ENCODE assay signal across 7 cellular contexts in genomic region chr4:57037982-57038604, GRCh38. TPM values are rescaled to one million over a fixed set of nuclear protein-coding genes. Genes with fewer than 3 reads are reported as not detected.
A peak's percentile ranks its signal among the peaks of the same experiment; 100 is the strongest.
DNase-seq lines count a peak whose midpoint lies in the region; ATAC-seq, FAIRE-seq and TF ChIP-seq lines count a peak whose summit lies in the region.

No MANE protein-coding gene starts in this region.

- DNase-seq in EL (peak; percentile 39), NCI-H2029 treated with DMSO at 0.1 percent for 48 hours (lab: John Stamatoyannopoulos, UW) (peak; percentile 10), K562 (ENCODE audit: extremely low read depth in 1 of 4, low spot score in 3 of 4) (peak; percentile 59 to 72 (median 66)), inferior parietal cortex (ENCODE audit: extremely low spot score) (peak; percentile 64), NCI-H1694 (lab: John Stamatoyannopoulos, UW) (no peak)
- peak; percentile 17 to 18 for DNase-seq in stimulated activated CD8-positive, alpha-beta memory T cell treated with anti-CD3 and anti-CD28 coated beads, Interleukin-2, amount 100 ng/mL, for 48 hours (ENCODE audit: low read depth in 2 of 2)

- no peak overlapping the region for H3K27ac ChIP-seq in K562 (ENCODE audit: extremely low read depth, low read depth, low read length)

- no peaks in the 10 kb centered on the region for H3K4me1 ChIP-seq in K562 (replicated peaks in 1 of 2; ENCODE audit: control insufficient read depth in 2 of 2, insufficient read depth in 2 of 2, low read length in 2 of 2)

- CTCF ChIA-PET in K562 (lab: Yijun Ruan, JAX; ENCODE audit: low intra/inter-chr PET ratio), result no interaction called here

- H3K4me2 ChIP-seq in K562 (ENCODE audit: insufficient read depth, low read length), result peak overlapping the region; percentile 2; the same call in 1 of the 2 replicates

- in situ Hi-C loops in K562 (cut with MboI), result no loop called here

- H3K4me3 ChIP-seq in K562, result no peak overlapping the region

- no peak overlapping the region for H3K9ac ChIP-seq in K562 (ENCODE audit: insufficient read depth in 1 of 2, low read depth in 2 of 2, low read length in 2 of 2)

- no TSS peak for BruUV-seq in K562 (replicated peaks; lab: Mats Ljungman, UMichigan)

- POLR2A ChIA-PET in K562 (lab: Yijun Ruan, JAX), result no interaction called here

- FAIRE-seq in K562 (lab: Jason Lieb, UNC), result peak; percentile 64

- TF ChIP-seq CTCF in K562 (IDR thresholded peaks at IDR 0.05 in 2 of 3, conservative IDR thresholded peaks at IDR 0.05 in 1 of 3; ENCODE audit: insufficient read depth in 2 of 3, low read depth in 1 of 3, low read length in 3 of 3), result peak; percentile 81 to 90 (median 85)

- no peaks in the 10 kb centered on the region for H3K9me3 ChIP-seq in K562 (replicated peaks; ENCODE audit: control insufficient read depth, insufficient read depth, low read depth, low read length)

- peaks cover 16 to 17% of the 10 kb centered on the region in 2 experiments; a peak in 4 of 5 replicates for H3K27me3 ChIP-seq in K562 (ENCODE audit: control insufficient read depth in 2 of 2, insufficient read depth in 2 of 2, low read length in 2 of 2)

- TF ChIP-seq RAD21 in K562 (CRISPR knock-in tag; conservative IDR thresholded peaks at IDR 0.05 in 1 of 2, IDR thresholded peaks at IDR 0.05 in 1 of 2), result peak; percentile 37 to 71

- H3K36me3 ChIP-seq in K562 (ENCODE audit: control insufficient read depth, insufficient read depth, low read length), result no peaks in the 10 kb centered on the region

- intact Hi-C loops in K562 (cut with micrococcal nuclease), result loop anchor here (2.0 kb wide), 1 partner anchor 125 kb away; no protein-coding TSS in a partner anchor

- no peaks in the 10 kb centered on the region for H4K20me1 ChIP-seq in K562 (replicated peaks; ENCODE audit: control insufficient read depth, insufficient read depth, low read length)

- 13% methylated on average over 15 of the region's 15 CpGs for WGBS in K562 (ENCODE audit: insufficient coverage, low coverage, missing lambda C conversion rate)

- no peaks in the 10 kb centered on the region for H3K9me1 ChIP-seq in K562 (ENCODE audit: control insufficient read depth, insufficient read depth, low read length)

- TF ChIP-seq EP300 in K562 (IDR thresholded peaks at IDR 0.05; ENCODE audit: low read length), result no peak

- peak overlapping the region; percentile 20 for H2AFZ ChIP-seq in K562 (ENCODE audit: low read depth, low read length)

- TF ChIP-seq POLR2A in K562 (conservative IDR thresholded peaks at IDR 0.05), result no peak

- no peaks in the 10 kb centered on the region for H3K79me2 ChIP-seq in K562 (ENCODE audit: control insufficient read depth, insufficient read depth, low read length)

- ATAC-seq in GM21529 (IDR thresholded peaks at IDR 0.05; ENCODE audit: unreplicated experiment) (peak; percentile 74), K562 (peak; percentile 95)

TF ChIP-seq in K562, 482 proteins besides CTCF, POLR2A, EP300 and RAD21:
- TF ChIP-seq, protein P1, sequence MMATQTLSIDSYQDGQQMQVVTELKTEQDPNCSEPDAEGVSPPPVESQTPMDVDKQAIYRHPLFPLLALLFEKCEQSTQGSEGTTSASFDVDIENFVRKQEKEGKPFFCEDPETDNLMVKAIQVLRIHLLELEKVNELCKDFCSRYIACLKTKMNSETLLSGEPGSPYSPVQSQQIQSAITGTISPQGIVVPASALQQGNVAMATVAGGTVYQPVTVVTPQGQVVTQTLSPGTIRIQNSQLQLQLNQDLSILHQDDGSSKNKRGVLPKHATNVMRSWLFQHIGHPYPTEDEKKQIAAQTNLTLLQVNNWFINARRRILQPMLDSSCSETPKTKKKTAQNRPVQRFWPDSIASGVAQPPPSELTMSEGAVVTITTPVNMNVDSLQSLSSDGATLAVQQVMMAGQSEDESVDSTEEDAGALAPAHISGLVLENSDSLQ (IDR thresholded peaks at IDR 0.05), result no peak
- TF ChIP-seq ARID2 (IDR thresholded peaks at IDR 0.05) (0 out of 2 replicates have a peak, but pooled peaks have one; percentile 19), SMARCA4 (IDR thresholded peaks at IDR 0.05) (0 out of 2 replicates have a peak, but pooled peaks have one; percentile 18), SMC3 (conservative IDR thresholded peaks at IDR 0.05; ENCODE audit: insufficient read depth, low read depth, low read length) (peak; percentile 50), BHLHE40 (IDR thresholded peaks at IDR 0.05; ENCODE audit: low read length) (peak; percentile 43; the same call in 1 of the 2 replicates), CREM (IDR thresholded peaks at IDR 0.05; ENCODE audit: low read depth) (0 out of 2 replicates have a peak, but pooled peaks have one; percentile 20), KLF16 (IDR thresholded peaks at IDR 0.05) (peak; percentile 24; the same call in 1 of the 2 replicates), XRCC5 (IDR thresholded peaks at IDR 0.05; ENCODE audit: low read depth, low read length) (peak; percentile 67; the same call in 1 of the 2 replicates), KLF13 (tag; IDR thresholded peaks at IDR 0.05; ENCODE audit: borderline replicate concordance, low read depth) (no peak), YY1 (IDR thresholded peaks at IDR 0.05; ENCODE audit: borderline replicate concordance in 1 of 3, control insufficient read depth in 1 of 3, extremely low read depth in 1 of 3, insufficient read depth in 3 of 3, insufficient read length in 1 of 3, insufficient replicate concordance in 2 of 3, low read depth in 1 of 3, low read length in 2 of 3) (peak in 1 of 3 experiments; percentile 19), PURB (CRISPR knock-in tag; IDR thresholded peaks at IDR 0.05; ENCODE audit: low read depth) (no peak), LCOR (CRISPR knock-in tag; IDR thresholded peaks at IDR 0.05) (peak; percentile 51; the same call in 1 of the 2 replicates)
- TF ChIP-seq, protein P2, sequence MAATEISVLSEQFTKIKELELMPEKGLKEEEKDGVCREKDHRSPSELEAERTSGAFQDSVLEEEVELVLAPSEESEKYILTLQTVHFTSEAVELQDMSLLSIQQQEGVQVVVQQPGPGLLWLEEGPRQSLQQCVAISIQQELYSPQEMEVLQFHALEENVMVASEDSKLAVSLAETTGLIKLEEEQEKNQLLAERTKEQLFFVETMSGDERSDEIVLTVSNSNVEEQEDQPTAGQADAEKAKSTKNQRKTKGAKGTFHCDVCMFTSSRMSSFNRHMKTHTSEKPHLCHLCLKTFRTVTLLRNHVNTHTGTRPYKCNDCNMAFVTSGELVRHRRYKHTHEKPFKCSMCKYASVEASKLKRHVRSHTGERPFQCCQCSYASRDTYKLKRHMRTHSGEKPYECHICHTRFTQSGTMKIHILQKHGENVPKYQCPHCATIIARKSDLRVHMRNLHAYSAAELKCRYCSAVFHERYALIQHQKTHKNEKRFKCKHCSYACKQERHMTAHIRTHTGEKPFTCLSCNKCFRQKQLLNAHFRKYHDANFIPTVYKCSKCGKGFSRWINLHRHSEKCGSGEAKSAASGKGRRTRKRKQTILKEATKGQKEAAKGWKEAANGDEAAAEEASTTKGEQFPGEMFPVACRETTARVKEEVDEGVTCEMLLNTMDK (IDR thresholded peaks at IDR 0.05; ENCODE audit: borderline replicate concordance, insufficient read depth, low read depth, low read length, poor library complexity, severe bottlenecking), result peak; percentile 80
- TF ChIP-seq, protein P3, sequence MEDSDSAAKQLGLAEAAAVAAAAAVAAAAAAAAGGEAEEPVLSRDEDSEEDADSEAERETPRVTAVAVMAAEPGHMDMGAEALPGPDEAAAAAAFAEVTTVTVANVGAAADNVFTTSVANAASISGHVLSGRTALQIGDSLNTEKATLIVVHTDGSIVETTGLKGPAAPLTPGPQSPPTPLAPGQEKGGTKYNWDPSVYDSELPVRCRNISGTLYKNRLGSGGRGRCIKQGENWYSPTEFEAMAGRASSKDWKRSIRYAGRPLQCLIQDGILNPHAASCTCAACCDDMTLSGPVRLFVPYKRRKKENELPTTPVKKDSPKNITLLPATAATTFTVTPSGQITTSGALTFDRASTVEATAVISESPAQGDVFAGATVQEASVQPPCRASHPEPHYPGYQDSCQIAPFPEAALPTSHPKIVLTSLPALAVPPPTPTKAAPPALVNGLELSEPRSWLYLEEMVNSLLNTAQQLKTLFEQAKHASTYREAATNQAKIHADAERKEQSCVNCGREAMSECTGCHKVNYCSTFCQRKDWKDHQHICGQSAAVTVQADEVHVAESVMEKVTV (CRISPR knock-in tag; IDR thresholded peaks at IDR 0.05), result 0 out of 2 replicates have a peak, but pooled peaks have one; percentile 7
- TF ChIP-seq, protein P4, sequence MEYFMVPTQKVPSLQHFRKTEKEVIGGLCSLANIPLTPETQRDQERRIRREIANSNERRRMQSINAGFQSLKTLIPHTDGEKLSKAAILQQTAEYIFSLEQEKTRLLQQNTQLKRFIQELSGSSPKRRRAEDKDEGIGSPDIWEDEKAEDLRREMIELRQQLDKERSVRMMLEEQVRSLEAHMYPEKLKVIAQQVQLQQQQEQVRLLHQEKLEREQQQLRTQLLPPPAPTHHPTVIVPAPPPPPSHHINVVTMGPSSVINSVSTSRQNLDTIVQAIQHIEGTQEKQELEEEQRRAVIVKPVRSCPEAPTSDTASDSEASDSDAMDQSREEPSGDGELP (CRISPR knock-in tag; IDR thresholded peaks at IDR 0.05; ENCODE audit: borderline replicate concordance), result peak; percentile 47; the same call in 1 of the 2 replicates
TF ChIP-seq in K562: peak in this region for 12.

RNA-seq across cellular contexts. Expression of gene POLR2B, which starts 59.4 kb away (rescaled TPM):
- 125 and 404 TPM in 2 replicates for total RNA-seq in K562 (2011; cell fraction: chromatin; rRNA removed; ENCODE audit: low replicate concordance)
- total RNA-seq in K562 (2011; cell fraction: nucleolus; rRNA removed), result 50.9 and 59.2 TPM in 2 replicates
- total RNA-seq in K562 (2011; cell fraction: nucleoplasm; rRNA removed), result 92.2 and 102 TPM in 2 replicates
- 118 and 142 TPM in 2 replicates for total RNA-seq in K562 (2014; rRNA removed)
- 158 and 177 TPM in 2 replicates for total RNA-seq in K562 (2014; rRNA removed; fragmentation: Illumina TruSeq; extraction: Trizol)
- 143 and 154 TPM in 2 replicates for total RNA-seq in K562 (2015; rRNA removed; fragmentation: Illumina TruSeq; extraction: Trizol)
- 134 TPM in 2 replicates for total RNA-seq in K562 (2021)
- polyA plus RNA-seq in K562 (2011; rRNA removed), result 192 and 208 TPM in 2 replicates
- polyA plus RNA-seq in K562 (2011; cell fraction: cytosol; rRNA removed), result 43.2 and 88.2 TPM in 2 replicates
- polyA plus RNA-seq in K562 (2011; cell fraction: nucleus; rRNA removed), result 195 and 415 TPM in 2 replicates
- 92.3 and 108 TPM in 2 replicates for polyA plus RNA-seq in K562 (2012)
- polyA plus RNA-seq in K562 (2014; fragmentation: Illumina TruSeq; extraction: Trizol), result 136 and 140 TPM in 2 replicates
- polyA plus RNA-seq in K562 (2014; fragmentation: Nextera tagmentation; extraction: Ambion mirVana), result 100 to 1,000 TPM in 1 of 2 experiments, 10 to 100 TPM in 1; 60.9 to 108 TPM
- polyA plus RNA-seq in K562 (2014; rRNA removed), result 128 and 147 TPM in 2 replicates
- 237 and 245 TPM in 2 replicates for polyA minus RNA-seq in K562 (2011; rRNA and poly(A)+ RNA removed)
- polyA minus RNA-seq in K562 (2011; cell fraction: cytosol; rRNA and poly(A)+ RNA removed), result 61.9 and 62.2 TPM in 2 replicates
- polyA minus RNA-seq in K562 (2011; cell fraction: nucleus; rRNA and poly(A)+ RNA removed), result 61.3 and 147 TPM in 2 replicates
